ENCODE assay signal across 22 cellular contexts in the genomic region with DNA sequence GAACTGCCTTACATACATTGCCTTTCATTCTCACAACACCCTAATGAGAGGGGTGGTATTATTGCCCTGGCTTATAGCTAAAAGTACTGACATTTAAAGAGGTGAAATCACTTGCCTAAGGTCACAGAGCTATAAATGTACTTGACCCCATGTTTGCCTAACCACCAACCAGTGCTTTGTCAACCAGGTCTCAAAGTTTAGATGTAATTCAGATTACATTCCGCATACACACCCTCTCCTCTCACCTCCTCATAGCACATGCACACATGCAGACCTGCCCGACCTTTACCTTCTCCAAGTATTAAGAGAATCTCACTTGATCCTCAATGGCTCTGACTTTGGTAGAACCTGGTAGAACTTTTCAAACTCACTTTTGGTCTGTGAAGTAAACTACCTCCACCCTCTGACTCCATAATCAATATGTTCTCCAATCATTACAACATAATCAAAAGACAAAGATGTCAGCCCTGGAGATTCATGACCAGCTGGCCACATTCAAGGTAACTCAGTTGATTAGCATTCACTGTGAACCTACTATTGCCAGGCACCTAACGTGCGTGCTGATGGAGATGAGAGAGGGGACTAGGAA.
DNase-seq lines count a peak whose midpoint lies in the region; ATAC-seq and TF ChIP-seq lines count a peak whose summit lies in the region.
"Had no signal": no experiment of that assay in that cellular context is flagged by ENCODE, and none has a peak within 500 bp of the region (broad histone marks: within the 10 kb centered on the region; RNA-seq: fewer than 3 reads in every experiment).

No MANE protein-coding gene starts in this region.

- no peaks in the 10 kb centered on the region for H3K27me3 ChIP-seq in hepatocyte
- no peaks in the 10 kb centered on the region for H3K27me3 ChIP-seq in aorta (ENCODE audit: control insufficient read depth in 1 of 2, insufficient read depth in 2 of 2, low read length in 1 of 2)
- H3K27me3 ChIP-seq: dorsolateral prefrontal cortex, tibial nerve had no signal

- WGBS in hepatocyte (ENCODE audit: low lambda C conversion rate, missing lambda C conversion rate) = 69% methylated on average over 4 of the region's 4 CpGs
- WGBS in aorta, 2 donors = 93 to 95% methylated on average over 4 of the region's 4 CpGs

- peaks cover 10% of the 10 kb centered on the region for H3K9me3 Mint-ChIP-seq in Calu3 (ENCODE audit: low read depth, unreplicated experiment)
- peaks cover 0 to under 1% (median 0%) of the 10 kb centered on the region in 3 donors for H3K9me3 Mint-ChIP-seq in T-cell
- H3K9me3 Mint-ChIP-seq in nephron = peaks cover 13% of the 10 kb centered on the region

- intact Hi-C loops in Calu3 (cut with micrococcal nuclease; ENCODE audit: unreplicated experiment) = loop anchor here (2.0 to 5.0 kb wide), 2 partner anchors 58 to 230 kb away; no protein-coding TSS in a partner anchor
- intact Hi-C loops in aorta (cut with DNase I) = loop anchor here in 1 of 2 donors (10.0 kb wide), 1 partner anchor 242 kb away; no protein-coding TSS in a partner anchor

- ATAC-seq in T-cell (replicated peaks in 1 of 4) = no peak
- ATAC-seq in HG03025 (IDR thresholded peaks at IDR 0.05; ENCODE audit: low FRiP score, unreplicated experiment) = no peak
- no peak for ATAC-seq in aorta (ENCODE audit: low FRiP score)
- ATAC-seq: heart right ventricle, left lung, Right ventricle myocardium inferior had no signal

- DNase-seq in Calu3 (no peak), T-cell (no peak), hepatocyte (ENCODE audit: low spot score) (no peak), globus pallidus (ENCODE audit: low spot score) (no peak), aorta (no peak)
- DNase-seq in activated effector memory CD4-positive, alpha-beta T cell treated with Interleukin-2 at 50 U/mL for 16 hours = no peak
- DNase-seq: DMS79 treated with DMSO at 0.1 percent for 48 hours; dorsolateral prefrontal cortex; heart right ventricle; NCI-H187; NCI-H2227 treated with DMSO at 0.1 percent for 48 hours; NCI-H748 treated with DMSO at 0.1 percent for 48 hours; nucleus accumbens; stimulated activated naive CD4-positive, alpha-beta T cell treated with Interleukin-2 at 50 U/mL for 16 hours had no signal

- H3K27ac ChIP-seq in hepatocyte = peak overlapping the region; percentile 77
- no peak overlapping the region for H3K27ac ChIP-seq in aorta (ENCODE audit: low read depth in 1 of 2, low read length in 2 of 2)
- H3K27ac ChIP-seq: dorsolateral prefrontal cortex, epithelial cell of prostate, heart right ventricle, left lung had no signal

- peaks cover 21% of the 10 kb centered on the region for H3K36me3 Mint-ChIP-seq in Calu3 (ENCODE audit: insufficient read depth, unreplicated experiment)
- H3K36me3 Mint-ChIP-seq in T-cell = no peaks in the 10 kb centered on the region
- peaks cover 9% of the 10 kb centered on the region for H3K36me3 Mint-ChIP-seq in nephron (ENCODE audit: low read depth)

- H3K4me3 Mint-ChIP-seq in Calu3 (ENCODE audit: low read depth, unreplicated experiment) (no peak overlapping the region), T-cell (peak overlapping the region in 2 of 3 donors; percentile 71 to 74), nephron (peak overlapping the region; percentile 50 to 70 (median 62))

- H3K4me1 ChIP-seq in hepatocyte (ENCODE audit: insufficient read depth) (peaks cover 36% of the 10 kb centered on the region), aorta (ENCODE audit: control insufficient read depth in 1 of 2, insufficient read depth in 2 of 2, low read length in 2 of 2) (no peaks in the 10 kb centered on the region)

- H3K27me3 Mint-ChIP-seq in Calu3 (ENCODE audit: unreplicated experiment) (no peaks in the 10 kb centered on the region), T-cell (peaks cover 17 to 34% of the 10 kb centered on the region in 2 donors), nephron (ENCODE audit: low read depth) (peaks cover 14% of the 10 kb centered on the region)

- no peaks in the 10 kb centered on the region for H4K20me1 ChIP-seq in hepatocyte (ENCODE audit: insufficient read depth, poor library complexity, severe bottlenecking)

- H3K36me3 ChIP-seq in hepatocyte (replicated peaks; ENCODE audit: insufficient read depth, low read depth) (no peaks in the 10 kb centered on the region), aorta (ENCODE audit: control insufficient read depth in 1 of 2, insufficient read depth in 2 of 2, low read length in 1 of 2) (no peaks in the 10 kb centered on the region)
- H3K36me3 ChIP-seq: HAP-1, heart right ventricle, left lung, tibial nerve had no signal

- no TSS peak for BruUV-seq in Calu3 (replicated peaks; lab: Mats Ljungman, UMichigan)

- no peak overlapping the region for H3K4me2 ChIP-seq in hepatocyte
- H3K4me2 ChIP-seq: smooth muscle cell had no signal

- H3K9me3 ChIP-seq in hepatocyte (ENCODE audit: low read depth) = no peaks in the 10 kb centered on the region
- no peaks in the 10 kb centered on the region for H3K9me3 ChIP-seq in aorta (ENCODE audit: control insufficient read depth, low read length)
- H3K9me3 ChIP-seq: left lung had no signal

- H3K4me3 ChIP-seq in hepatocyte (no peak overlapping the region), aorta (ENCODE audit: low read length in 2 of 2) (no peak overlapping the region)
- H3K4me3 ChIP-seq: dorsolateral prefrontal cortex, HAP-1, heart right ventricle, left lung, smooth muscle cell, tibial nerve had no signal

- H2AFZ ChIP-seq in hepatocyte = no peak overlapping the region

- CTCF ChIA-PET in Calu3 (lab: Charles Lee) = no interaction called here
- CTCF ChIA-PET in T-cell (lab: Charles Lee) = no interaction called here

- H3K79me2 ChIP-seq in hepatocyte = no peaks in the 10 kb centered on the region

- TF ChIP-seq CTCF in Calu3 (IDR thresholded peaks at IDR 0.05; ENCODE audit: unreplicated experiment) (no peak), hepatocyte (IDR thresholded peaks at IDR 0.05; ENCODE audit: poor library complexity) (no peak), nephron (IDR thresholded peaks at IDR 0.05; ENCODE audit: unreplicated experiment in 3 of 3) (no peak)

- H3K27ac Mint-ChIP-seq in Calu3 (ENCODE audit: unreplicated experiment) (peak overlapping the region; percentile 4), T-cell (peak overlapping the region in 1 of 2 donors; percentile 9), nephron (peak overlapping the region; percentile 16 to 73 (median 54))

- POLR2A ChIA-PET in T-cell (lab: Charles Lee) = no interaction called here

- H3K9me2 ChIP-seq in hepatocyte (replicated peaks; ENCODE audit: insufficient read depth) = no peaks in the 10 kb centered on the region

- H3K4me1 Mint-ChIP-seq in Calu3 (ENCODE audit: low read depth, unreplicated experiment) (peaks cover 56% of the 10 kb centered on the region), T-cell (peaks cover 4 to 16% (median 10%) of the 10 kb centered on the region in 3 donors), nephron (peaks cover 55% of the 10 kb centered on the region)
